ENCODE assay signal across 24 cellular contexts in genomic region chr7:116572036-116572435, GRCh38. TPM values are rescaled to one million over a fixed set of nuclear protein-coding genes. Genes with fewer than 3 reads are reported as not detected.
DNase-seq lines count a peak whose midpoint lies in the region; ATAC-seq and TF ChIP-seq lines count a peak whose summit lies in the region.
"Had no signal": no experiment of that assay in that cellular context is flagged by ENCODE, and none has a peak within 500 bp of the region (broad histone marks: within the 10 kb centered on the region; RNA-seq: fewer than 3 reads in every experiment).

No MANE protein-coding gene starts in this region.

- no peak for TF ChIP-seq EP300 in suprapubic skin (IDR thresholded peaks at IDR 0.05)

- TF ChIP-seq POLR2A in suprapubic skin (IDR thresholded peaks at IDR 0.05) (no peak), gastrocnemius medialis (IDR thresholded peaks at IDR 0.05) (no peak)

- H3K9me3 ChIP-seq in suprapubic skin (no peaks in the 10 kb centered on the region), aorta (ENCODE audit: control insufficient read depth, low read length) (no peaks in the 10 kb centered on the region), gastrocnemius medialis (no peaks in the 10 kb centered on the region)
- H3K9me3 ChIP-seq: adrenal gland, BE2C, Caco-2, heart right ventricle, stomach had no signal

- H3K4me1 ChIP-seq in suprapubic skin (peaks cover 31% of the 10 kb centered on the region), aorta (ENCODE audit: control insufficient read depth in 1 of 2, insufficient read depth in 2 of 2, low read length in 2 of 2) (peaks cover 3 to 6% of the 10 kb centered on the region in 2 donors), gastrocnemius medialis (peaks cover 8 to 28% of the 10 kb centered on the region in 2 donors)
- H3K4me1 ChIP-seq: BE2C had no signal

- peak; percentile 78 for DNase-seq in epithelial cell of proximal tubule (ENCODE audit: low read depth)
- DNase-seq in suprapubic skin (ENCODE audit: low spot score in 2 of 2): no peak
- no peak for DNase-seq in aorta
- DNase-seq in gastrocnemius medialis: no peak
- DNase-seq: activated CD4-positive, alpha-beta memory T cell treated with anti-CD3 and anti-CD28 coated beads for 36 hours; activated gamma-delta T cell treated with Interleukin-2 at 50 U/mL for 16 hours; activated T-cell treated with anti-CD3 and anti-CD28 coated beads for 4 hours; adrenal gland; BE2C; heart right ventricle; NCI-H1092; NCI-H2081; stimulated activated CD4-positive, alpha-beta T cell treated with anti-CD3 and anti-CD28 coated beads, Interleukin-4, amount 100 ng/mL, for 4 hours; stomach; T-helper 9 cell; trophoblast cell had no signal

- no peak overlapping the region for H3K4me3 ChIP-seq in epithelial cell of proximal tubule (ENCODE audit: low read depth, low read length)
- H3K4me3 ChIP-seq in suprapubic skin: no peak overlapping the region
- no peak overlapping the region for H3K4me3 ChIP-seq in aorta (ENCODE audit: low read length in 2 of 2)
- no peak overlapping the region for H3K4me3 ChIP-seq in gastrocnemius medialis
- H3K4me3 ChIP-seq: adrenal gland, heart right ventricle, SK-N-MC, stomach had no signal

- no peaks in the 10 kb centered on the region for H3K27me3 ChIP-seq in suprapubic skin
- H3K27me3 ChIP-seq in aorta (ENCODE audit: control insufficient read depth in 1 of 2, insufficient read depth in 2 of 2, low read length in 1 of 2): no peaks in the 10 kb centered on the region
- H3K27me3 ChIP-seq in gastrocnemius medialis: no peaks in the 10 kb centered on the region
- H3K27me3 ChIP-seq: adrenal gland, BE2C, heart right ventricle, stomach had no signal

- intact Hi-C loops in aorta (cut with DNase I): loop anchor here in 1 of 2 donors (10.0 kb wide), 1 partner anchor 127 kb away; no protein-coding TSS in a partner anchor
- intact Hi-C loops in gastrocnemius medialis (cut with DNase I; ENCODE audit: low total_unique reads): no loop called here

- in situ Hi-C loops in gastrocnemius medialis (cut with MboI; ENCODE audit: low sequenced_read_pairs in 4 of 4): no loop called here

- peak overlapping the region; percentile 64 for H3K27ac ChIP-seq in suprapubic skin
- no peak overlapping the region for H3K27ac ChIP-seq in aorta (ENCODE audit: low read depth in 1 of 2, low read length in 2 of 2)
- H3K27ac ChIP-seq in gastrocnemius medialis: no peak overlapping the region
- H3K27ac ChIP-seq: adrenal gland, stomach had no signal

- ATAC-seq in GM18909 (IDR thresholded peaks at IDR 0.05; ENCODE audit: poor library complexity, unreplicated experiment): peak; percentile 40
- peak; percentile 35 for ATAC-seq in HG03196 (IDR thresholded peaks at IDR 0.05; ENCODE audit: unreplicated experiment)
- ATAC-seq in aorta (ENCODE audit: low FRiP score): no peak
- ATAC-seq in gastrocnemius medialis: no peak
- no peak for ATAC-seq in HG03159 (IDR thresholded peaks at IDR 0.05; ENCODE audit: unreplicated experiment)
- ATAC-seq: HCT116, heart right ventricle, Panc1, WTC11 had no signal

- H3K36me3 ChIP-seq in suprapubic skin: no peaks in the 10 kb centered on the region
- no peaks in the 10 kb centered on the region for H3K36me3 ChIP-seq in aorta (ENCODE audit: control insufficient read depth in 1 of 2, insufficient read depth in 2 of 2, low read length in 1 of 2)
- H3K36me3 ChIP-seq in gastrocnemius medialis: no peaks in the 10 kb centered on the region
- H3K36me3 ChIP-seq: adrenal gland, BE2C, heart right ventricle, stomach had no signal

- WGBS in suprapubic skin: 82% methylated on average over 3 of the region's 3 CpGs
- 91 to 97% methylated on average over 3 of the region's 3 CpGs for WGBS in aorta, 2 donors

- TF ChIP-seq CTCF in epithelial cell of proximal tubule (conservative IDR thresholded peaks at IDR 0.05; ENCODE audit: low read depth, low read length): no peak
- no peak for TF ChIP-seq CTCF in suprapubic skin (IDR thresholded peaks at IDR 0.05)
- TF ChIP-seq CTCF in gastrocnemius medialis (IDR thresholded peaks at IDR 0.05 in 4 of 5, conservative IDR thresholded peaks at IDR 0.05 in 1 of 5): no peak

RNA-seq across cellular contexts. Expression of gene CAV1, which starts 47.2 kb away (rescaled TPM):
- total RNA-seq in epithelial cell of proximal tubule: 66.7 and 110 TPM in 2 replicates
- total RNA-seq in suprapubic skin: 100 to 1,000 TPM; 123 to 215 (median 187) TPM
- total RNA-seq in aorta: 100 to 1,000 TPM; 229 to 230 TPM
- 100 to 1,000 TPM; 133 to 229 TPM for polyA plus RNA-seq in aorta
- total RNA-seq in gastrocnemius medialis: 10 to 100 TPM; 64.7 to 87.8 (median 71.2) TPM

Comparison
In these comparisons a context has a peak if more than half of its experiments do, and no peak if none do; other contexts are left out.
1. ATAC-seq: peak in GM18909 (single experiment) and HG03196 (single experiment); none in aorta (single experiment), gastrocnemius medialis (0 of 2) and HG03159 (single experiment).